In the genomic region with DNA sequence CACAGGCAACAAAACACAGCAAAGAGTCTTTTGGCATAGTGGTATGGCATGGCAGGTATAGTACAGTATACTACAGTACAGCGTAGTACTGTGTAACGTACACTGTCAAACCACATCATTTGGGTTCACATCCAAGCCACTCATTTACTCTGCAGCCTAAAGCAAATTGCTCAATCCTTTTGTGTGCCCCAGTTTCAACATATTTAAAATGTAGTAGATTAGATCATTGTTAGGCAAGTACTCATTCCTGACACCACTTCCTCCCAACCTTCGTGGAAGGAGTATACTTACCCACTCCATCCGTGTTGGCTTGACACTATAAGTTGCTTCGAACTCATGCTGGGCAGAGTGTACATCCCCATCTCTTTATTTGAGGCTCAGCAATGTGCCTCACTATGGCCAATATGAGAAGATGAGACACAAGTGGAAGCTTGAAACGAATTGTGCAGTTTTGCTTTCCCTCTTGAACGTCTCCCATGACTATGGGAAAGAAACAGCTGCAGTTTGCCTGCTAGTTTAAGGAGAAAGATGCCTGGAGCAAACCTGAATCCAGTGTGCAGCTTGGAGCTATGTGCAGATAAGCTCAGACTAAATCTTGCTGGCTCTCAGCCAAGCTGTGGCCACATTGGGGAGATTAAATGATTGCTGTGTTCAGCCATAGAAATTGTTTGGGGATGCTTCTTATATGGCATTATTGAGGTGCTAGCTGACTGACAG, we compare ENCODE assay signal across 15 cellular contexts.
DNase-seq lines count a peak whose midpoint lies in the region; ATAC-seq and TF ChIP-seq lines count a peak whose summit lies in the region.
"Had no signal": no experiment of that assay in that cellular context is flagged by ENCODE, and none has a peak within 500 bp of the region (broad histone marks: within the 10 kb centered on the region; RNA-seq: fewer than 3 reads in every experiment).

No MANE protein-coding gene starts in this region.

- H3K27ac ChIP-seq in RWPE1 = peak overlapping the region; percentile 63; the same call in 1 of the 2 replicates

- POLR2A ChIA-PET in RWPE1 (lab: Yijun Ruan, JAX; ENCODE audit: low non-redundant PET) = no interaction called here

- DNase-seq in AG20443 (ENCODE audit: low spot score) (peak; percentile 10), H4 (ENCODE audit: low spot score) (peak; percentile 66), RWPE1 (ENCODE audit: low spot score) (peak; percentile 12), fibroblast of peridontal ligament (ENCODE audit: extremely low read depth) (peak; percentile 78), AG08395 (ENCODE audit: low spot score) (no peak)
- DNase-seq: activated T-cell treated with anti-CD3 and anti-CD28 coated beads, Interleukin-2, amount 50 U/mL, for 48 hours; NCI-H187 treated with DMSO at 0.1 percent for 48 hours; retina; Right ventricle myocardium superior; stimulated activated naive CD8-positive, alpha-beta T cell treated with anti-CD3 and anti-CD28 coated beads, Interleukin-15, amount 100 ng/mL, for 72 hours had no signal

- TF ChIP-seq CTCF in RWPE1 (conservative IDR thresholded peaks at IDR 0.05; ENCODE audit: low read depth) = no peak

- ATAC-seq in GM21717 (IDR thresholded peaks at IDR 0.05; ENCODE audit: unreplicated experiment) (no peak), GM18868 (IDR thresholded peaks at IDR 0.05; ENCODE audit: unreplicated experiment) (no peak), GM18907 (IDR thresholded peaks at IDR 0.05; ENCODE audit: unreplicated experiment) (no peak)
- ATAC-seq: GM23338; stimulated activated naive CD8-positive, alpha-beta T cell treated with anti-CD3 and anti-CD28 coated beads, Interleukin-15, amount 100 ng/mL, for 72 hours; WTC11 had no signal

- CTCF ChIA-PET in RWPE1 (lab: Yijun Ruan, JAX) = no interaction called here
